ENCODE assay signal across 8 cellular contexts in genomic region chr4:108173599-108174057, GRCh38. TPM values are rescaled to one million over a fixed set of nuclear protein-coding genes. Genes with fewer than 3 reads are reported as not detected.
A peak's percentile ranks its signal among the peaks of the same experiment; 100 is the strongest.
DNase-seq lines count a peak whose midpoint lies in the region; ATAC-seq, FAIRE-seq and TF ChIP-seq lines count a peak whose summit lies in the region.

No MANE protein-coding gene starts in this region.

- TF ChIP-seq CTCF in adrenal gland (IDR thresholded peaks at IDR 0.05) (no peak), upper lobe of right lung (IDR thresholded peaks at IDR 0.05) (no peak), D721Med (IDR thresholded peaks at IDR 0.05; ENCODE audit: insufficient read depth, missing control alignments) (no peak), GM10266 (IDR thresholded peaks at IDR 0.05; ENCODE audit: control insufficient read depth, insufficient read depth, low read depth, missing control alignments) (no peak)

- intact Hi-C loops in adrenal gland (cut with DNase I) = no loop called here
- intact Hi-C loops in upper lobe of right lung (cut with DNase I) = no loop called here

- H3K27me3 ChIP-seq in adrenal gland = peaks cover 17% of the 10 kb centered on the region
- H3K27me3 ChIP-seq in upper lobe of right lung = peaks cover 47% of the 10 kb centered on the region

- FAIRE-seq in D721Med (lab: Jason Lieb, UNC) = no peak

- H3K4me3 ChIP-seq in adrenal gland (peak overlapping the region in 2 of 4 donors; percentile 39 to 55), mesodermal cell (ENCODE audit: extremely low read depth, insufficient read depth, low read length, poor library complexity, severe bottlenecking) (peak overlapping the region; percentile 45), upper lobe of right lung (peak overlapping the region; percentile 68)

- H3K27ac ChIP-seq in adrenal gland = peak overlapping the region in 4 of 5 donors; percentile 63 to 94 (median 80)
- peak overlapping the region; percentile 93 for H3K27ac ChIP-seq in mesodermal cell (ENCODE audit: low read depth, low read length, severe bottlenecking)
- no peak overlapping the region for H3K27ac ChIP-seq in upper lobe of right lung

- ATAC-seq in upper lobe of right lung = no peak

- H3K27ac Mint-ChIP-seq in activated naive CD4-positive, alpha-beta T cell treated with anti-CD3 and anti-CD28 coated beads, Interleukin-2, amount 50 U/mL, for 24 hours = peak overlapping the region; percentile 99

- peaks cover 10% of the 10 kb centered on the region for H3K36me3 Mint-ChIP-seq in activated naive CD4-positive, alpha-beta T cell treated with anti-CD3 and anti-CD28 coated beads, Interleukin-2, amount 50 U/mL, for 24 hours

- WGBS in adrenal gland, 4 donors = 47 to 67% (median 52%) methylated on average over 11 of the region's 11 CpGs
- 55 to 90% methylated on average over 6 to 8 of the region's 11 CpGs for WGBS in mesodermal cell (ENCODE audit: insufficient coverage in 2 of 2), 2 experiments

- no peak for TF ChIP-seq POLR2A in adrenal gland (IDR thresholded peaks at IDR 0.05)

- no peaks in the 10 kb centered on the region for H3K27me3 Mint-ChIP-seq in activated naive CD4-positive, alpha-beta T cell treated with anti-CD3 and anti-CD28 coated beads, Interleukin-2, amount 50 U/mL, for 24 hours

- no peak for DNase-seq in activated naive CD4-positive, alpha-beta T cell (lab: John Stamatoyannopoulos, UW)
- DNase-seq in adrenal gland = no peak
- no peak for DNase-seq in upper lobe of right lung
- DNase-seq in D721Med (ENCODE audit: insufficient read length, low spot score) = no peak
- DNase-seq in NCI-H446 (lab: John Stamatoyannopoulos, UW) = no peak
- no peak for DNase-seq in GM10266 (ENCODE audit: extremely low spot score)

- peak overlapping the region; percentile 92 for H3K4me3 Mint-ChIP-seq in activated naive CD4-positive, alpha-beta T cell treated with anti-CD3 and anti-CD28 coated beads, Interleukin-2, amount 50 U/mL, for 24 hours

- peaks cover 61% of the 10 kb centered on the region for H3K4me1 Mint-ChIP-seq in activated naive CD4-positive, alpha-beta T cell treated with anti-CD3 and anti-CD28 coated beads, Interleukin-2, amount 50 U/mL, for 24 hours

- no peaks in the 10 kb centered on the region for H3K9me3 Mint-ChIP-seq in activated naive CD4-positive, alpha-beta T cell treated with anti-CD3 and anti-CD28 coated beads, Interleukin-2, amount 50 U/mL, for 24 hours

- H3K9me3 ChIP-seq in adrenal gland (replicated peaks in 1 of 3) = no peaks in the 10 kb centered on the region
- H3K9me3 ChIP-seq in mesodermal cell (ENCODE audit: control insufficient read depth, low read length) = no peaks in the 10 kb centered on the region
- H3K9me3 ChIP-seq in upper lobe of right lung = no peaks in the 10 kb centered on the region

- H3K36me3 ChIP-seq in adrenal gland (replicated peaks in 1 of 2) (no peaks in the 10 kb centered on the region), mesodermal cell (ENCODE audit: control insufficient read depth, insufficient read depth, low read length) (no peaks in the 10 kb centered on the region), upper lobe of right lung (no peaks in the 10 kb centered on the region)

- H3K4me1 ChIP-seq in adrenal gland (replicated peaks in 1 of 2) = peaks cover 6 to 20% of the 10 kb centered on the region in 2 donors
- H3K4me1 ChIP-seq in mesodermal cell (ENCODE audit: control insufficient read depth, insufficient read depth, low read length, poor library complexity, severe bottlenecking) = peaks cover 26% of the 10 kb centered on the region
- H3K4me1 ChIP-seq in upper lobe of right lung = peaks cover 10% of the 10 kb centered on the region

RNA-seq across cellular contexts. Expression of gene LEF1, which starts 4.9 kb away (rescaled TPM):
- 10 to 100 TPM in 7 of 8 donors, 1 to 10 TPM in 1; 6.1 to 78.2 (median 33.7) TPM for total RNA-seq in adrenal gland
- polyA plus RNA-seq in adrenal gland = 10 to 100 TPM; 24.9 to 70.8 (median 53.4) TPM
- polyA plus RNA-seq in mesodermal cell (2013, experiment 1 of 2) = 149 TPM
- 176 TPM for polyA plus RNA-seq in mesodermal cell (2013, experiment 2 of 2)
- 9.1 TPM for total RNA-seq in upper lobe of right lung
